9 cellular contexts compared by ENCODE assay signal in the genomic region with DNA sequence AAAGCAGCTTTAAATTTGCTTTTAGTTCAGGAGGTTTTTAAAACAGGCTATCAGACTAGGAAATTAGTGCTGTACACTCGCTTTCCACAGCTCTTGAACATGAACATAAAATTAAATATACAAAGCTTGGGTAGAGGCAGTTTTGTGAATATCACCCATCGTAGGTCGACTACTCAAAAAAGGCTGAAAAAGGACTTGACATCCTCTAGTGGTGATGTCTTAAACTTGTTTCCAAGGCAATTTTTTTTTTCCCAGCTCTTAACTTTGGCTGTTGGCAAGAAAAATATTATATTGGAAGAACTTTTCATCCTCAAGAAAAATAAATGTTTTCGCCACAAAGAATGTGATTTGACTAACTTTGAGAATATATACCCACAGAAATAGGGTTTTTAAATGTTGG. TPM values are rescaled to one million over a fixed set of nuclear protein-coding genes. Genes with fewer than 3 reads are reported as not detected.
A peak's percentile ranks its signal among the peaks of the same experiment; 100 is the strongest.
DNase-seq lines count a peak whose midpoint lies in the region; ATAC-seq and TF ChIP-seq lines count a peak whose summit lies in the region.
"Had no signal": no experiment of that assay in that cellular context is flagged by ENCODE, and none has a peak within 500 bp of the region (broad histone marks: within the 10 kb centered on the region; RNA-seq: fewer than 3 reads in every experiment).

No MANE protein-coding gene starts in this region.

- TF ChIP-seq CTCF in mammary epithelial cell (conservative IDR thresholded peaks at IDR 0.05 in 1 of 2, IDR thresholded peaks at IDR 0.05 in 1 of 2; ENCODE audit: extremely low read depth in 1 of 2, insufficient read depth in 1 of 2, low read depth in 1 of 2, low read length in 2 of 2): peak; percentile 87 to 93
- peak; percentile 63 for TF ChIP-seq CTCF in neural progenitor cell (IDR thresholded peaks at IDR 0.05)

- H3K4me1 ChIP-seq in mammary epithelial cell (ENCODE audit: insufficient read depth, low read length): peaks cover 6% of the 10 kb centered on the region
- peaks cover 13% of the 10 kb centered on the region for H3K4me1 ChIP-seq in neural progenitor cell

- H3K79me2 ChIP-seq in mammary epithelial cell (ENCODE audit: insufficient read depth, low read length) (peaks cover 75% of the 10 kb centered on the region), neural progenitor cell (ENCODE audit: low read depth) (peaks cover 27% of the 10 kb centered on the region)

- H3K4me3 ChIP-seq in mammary epithelial cell (replicated peaks in 1 of 3; ENCODE audit: insufficient read depth in 1 of 3, low read depth in 2 of 3, low read length in 3 of 3): no peak overlapping the region
- no peak overlapping the region for H3K4me3 ChIP-seq in neural progenitor cell

- intact Hi-C loops in mammary epithelial cell (cut with micrococcal nuclease): loop anchor here (5.0 kb wide), 1 partner anchor 1095 kb away; no protein-coding TSS in a partner anchor

- no peaks in the 10 kb centered on the region for H3K27me3 ChIP-seq in mammary epithelial cell (ENCODE audit: insufficient read depth, low read length)
- H3K27me3 ChIP-seq in neural progenitor cell: peaks cover 43% of the 10 kb centered on the region

- WGBS in mammary epithelial cell (ENCODE audit: low coverage, missing lambda C conversion rate): 20% methylated on average over 4 of the region's 4 CpGs

- H3K9me3 ChIP-seq in mammary epithelial cell (replicated peaks; ENCODE audit: insufficient read depth, low read length) (no peaks in the 10 kb centered on the region), neural progenitor cell (ENCODE audit: low read depth) (no peaks in the 10 kb centered on the region)

- no peak overlapping the region for H2AFZ ChIP-seq in mammary epithelial cell (ENCODE audit: low read depth, low read length)
- no peak overlapping the region for H2AFZ ChIP-seq in neural progenitor cell (replicated peaks)

- no peak overlapping the region for H3K4me3 Mint-ChIP-seq in neural progenitor cell
- H3K4me3 Mint-ChIP-seq: activated B cell treated with CpG ODN at 0.5 μM for 24 hours had no signal

- peaks cover 11% of the 10 kb centered on the region for H3F3A ChIP-seq in neural progenitor cell (ENCODE audit: low read depth)

- in situ Hi-C loops in mammary epithelial cell (cut with MboI; ENCODE audit: low sequenced_read_pairs in 2 of 2): loop anchor here (25.0 kb wide), 2 partner anchors 160 to 185 kb away; no protein-coding TSS in a partner anchor

- no peak for ATAC-seq in HG03378 (IDR thresholded peaks at IDR 0.05; ENCODE audit: unreplicated experiment)

- H3K27ac Mint-ChIP-seq in neural progenitor cell: no peak overlapping the region
- H3K27ac Mint-ChIP-seq: activated B cell treated with CpG ODN at 0.5 μM for 24 hours had no signal

- DNase-seq in NCI-H1092 treated with DMSO at 0.1 percent for 48 hours (lab: John Stamatoyannopoulos, UW) (peak; percentile 10), NCI-H1092 (lab: John Stamatoyannopoulos, UW) (no peak), NCI-H2227 (lab: John Stamatoyannopoulos, UW; ENCODE audit: unreplicated experiment) (peak; percentile 38), mammary epithelial cell (peak; percentile 35), neural progenitor cell (ENCODE audit: low spot score) (peak; percentile 43), GM19238 (ENCODE audit: insufficient read length, low spot score) (no peak)
- no peak for DNase-seq in activated CD4-positive, alpha-beta T cell treated with anti-CD3 and anti-CD28 coated beads for 1 hour
- DNase-seq: activated B cell treated with CpG ODN at 0.5 μM for 24 hours had no signal

- peaks cover 31% of the 10 kb centered on the region for H3K27me3 Mint-ChIP-seq in neural progenitor cell (ENCODE audit: insufficient read depth, low read depth)

- no TSS peak for BruUV-seq in mammary epithelial cell (replicated peaks; lab: Mats Ljungman, UMichigan)

- H3K27ac ChIP-seq in mammary epithelial cell (ENCODE audit: insufficient read depth, low read depth, low read length): no peak overlapping the region
- no peak overlapping the region for H3K27ac ChIP-seq in neural progenitor cell

- no peaks in the 10 kb centered on the region for H4K20me1 ChIP-seq in mammary epithelial cell (ENCODE audit: insufficient read depth, low read length)
- H4K20me1 ChIP-seq in neural progenitor cell (ENCODE audit: low read depth): peaks cover 14% of the 10 kb centered on the region

- no peak overlapping the region for H3K4me2 ChIP-seq in mammary epithelial cell (ENCODE audit: insufficient read depth, low read depth, low read length)
- H3K4me2 ChIP-seq in neural progenitor cell: no peak overlapping the region

- H3K36me3 Mint-ChIP-seq in neural progenitor cell: no peaks in the 10 kb centered on the region

- CTCF ChIA-PET in mammary epithelial cell (lab: Charles Lee; ENCODE audit: low non-redundant PET): interaction anchor here (0.6 to 1.0 kb wide), 3 partner anchors 21 to 231 kb away, joined by 3 to 13 read pairs (median 3); no protein-coding TSS in a partner anchor

- peaks cover 27% of the 10 kb centered on the region for H3K4me1 Mint-ChIP-seq in neural progenitor cell

- H3K9ac ChIP-seq in mammary epithelial cell (ENCODE audit: insufficient read depth, low read length) (no peak overlapping the region), neural progenitor cell (no peak overlapping the region)

- H3K36me3 ChIP-seq in mammary epithelial cell (ENCODE audit: insufficient read depth, low read length) (peaks cover 1% of the 10 kb centered on the region), neural progenitor cell (no peaks in the 10 kb centered on the region)

- no peaks in the 10 kb centered on the region for H3K9me3 Mint-ChIP-seq in neural progenitor cell
- H3K9me3 Mint-ChIP-seq: activated B cell treated with CpG ODN at 0.5 μM for 24 hours had no signal

- dilution Hi-C loops in mammary epithelial cell (cut with HindIII; ENCODE audit: low sequenced_read_pairs): no loop called here

RNA-seq across cellular contexts. Expression of a gene that starts 2.9 kb away (rescaled TPM):
- total RNA-seq in mammary epithelial cell: 10 to 100 TPM; 38.2 to 39.0 TPM
- 10.6 TPM for polyA plus RNA-seq in mammary epithelial cell
- 15.2 TPM for polyA minus RNA-seq in mammary epithelial cell
- total RNA-seq in neural progenitor cell (ENCODE audit: low replicate concordance): 8.9 and 9.0 TPM in 2 replicates

Comparison
In these comparisons a context has a peak if more than half of its experiments do, and no peak if none do; other contexts are left out.
1. DNase-seq: peak in NCI-H1092 treated with DMSO at 0.1 percent for 48 hours (single experiment), NCI-H2227 (single experiment), mammary epithelial cell (single experiment) and neural progenitor cell (single experiment); none in NCI-H1092 (single experiment), activated CD4-positive, alpha-beta T cell treated with anti-CD3 and anti-CD28 coated beads for 1 hour (single experiment) and GM19238 (single experiment).